In genomic region chr18:70194227-70194890, GRCh38 we compare ENCODE assay signal across 13 cellular contexts. TPM values are rescaled to one million over a fixed set of nuclear protein-coding genes. Genes with fewer than 3 reads are reported as not detected.
DNase-seq lines count a peak whose midpoint lies in the region; ATAC-seq lines count a peak whose summit lies in the region.
"Had no signal": no experiment of that assay in that cellular context is flagged by ENCODE, and none has a peak within 500 bp of the region (broad histone marks: within the 10 kb centered on the region; RNA-seq: fewer than 3 reads in every experiment).

No MANE protein-coding gene starts in this region.

- no peaks in the 10 kb centered on the region for H3K9me3 Mint-ChIP-seq in activated CD4-positive, alpha-beta T cell treated with anti-CD3 and anti-CD28 coated beads, Interleukin-2, amount 10 ng/mL, durations not matched to agents 7 days and 5 days
- no peaks in the 10 kb centered on the region for H3K9me3 Mint-ChIP-seq in activated T-helper 2 cell treated with anti-CD3 and anti-CD28 coated beads, Interferon-gamma antibody, Interleukin-2, Interleukin-4, amounts not matched to agents 10 μg/mL and 5 μg/mL and 100 μg/mL, durations not matched to agents 14 hours and 24 hours and 36 hours
- H3K9me3 Mint-ChIP-seq: type B pancreatic cell had no signal

- no peak for DNase-seq in activated CD4-positive, alpha-beta T cell treated with anti-CD3 and anti-CD28 coated beads, Interleukin-2, amount 10 ng/mL, durations not matched to agents 7 days and 5 days
- no peak for DNase-seq in activated CD4-positive, alpha-beta T cell treated with anti-CD3 and anti-CD28 coated beads, Interleukin-2, amount 50 U/mL, for 48 hours
- DNase-seq in activated T-helper 2 cell treated with anti-CD3 and anti-CD28 coated beads, Interferon-gamma antibody, Interleukin-2, Interleukin-4, amounts not matched to agents 10 μg/mL and 5 μg/mL and 100 μg/mL, durations not matched to agents 14 hours and 24 hours and 36 hours (ENCODE audit: low spot score) = no peak
- DNase-seq in NCI-H526 treated with DMSO at 0.1 percent for 48 hours (lab: John Stamatoyannopoulos, UW) (no peak), HK-2 (ENCODE audit: unreplicated experiment) (no peak), DMS53 treated with DMSO at 0.1 percent for 48 hours (lab: John Stamatoyannopoulos, UW; ENCODE audit: unreplicated experiment) (no peak)
- DNase-seq: activated gamma-delta T cell, hypothalamus, NCI-H345 had no signal

- H3K4me1 Mint-ChIP-seq in activated CD4-positive, alpha-beta T cell treated with anti-CD3 and anti-CD28 coated beads, Interleukin-2, amount 10 ng/mL, durations not matched to agents 7 days and 5 days = peaks cover 16% of the 10 kb centered on the region
- peaks cover 22% of the 10 kb centered on the region for H3K4me1 Mint-ChIP-seq in activated T-helper 2 cell treated with anti-CD3 and anti-CD28 coated beads, Interferon-gamma antibody, Interleukin-2, Interleukin-4, amounts not matched to agents 10 μg/mL and 5 μg/mL and 100 μg/mL, durations not matched to agents 14 hours and 24 hours and 36 hours (ENCODE audit: low read depth)

- H3K27me3 Mint-ChIP-seq in activated CD4-positive, alpha-beta T cell treated with anti-CD3 and anti-CD28 coated beads, Interleukin-2, amount 10 ng/mL, durations not matched to agents 7 days and 5 days = no peaks in the 10 kb centered on the region
- no peaks in the 10 kb centered on the region for H3K27me3 Mint-ChIP-seq in activated T-helper 2 cell treated with anti-CD3 and anti-CD28 coated beads, Interferon-gamma antibody, Interleukin-2, Interleukin-4, amounts not matched to agents 10 μg/mL and 5 μg/mL and 100 μg/mL, durations not matched to agents 14 hours and 24 hours and 36 hours (ENCODE audit: low read depth)
- H3K27me3 Mint-ChIP-seq: type B pancreatic cell had no signal

- ATAC-seq in GM21390 (IDR thresholded peaks at IDR 0.05; ENCODE audit: unreplicated experiment) = peak; percentile 87
- peak; percentile 77 for ATAC-seq in HG03095 (IDR thresholded peaks at IDR 0.05; ENCODE audit: unreplicated experiment)
- ATAC-seq: A549 had no signal

- H3K36me3 Mint-ChIP-seq in activated CD4-positive, alpha-beta T cell treated with anti-CD3 and anti-CD28 coated beads, Interleukin-2, amount 10 ng/mL, durations not matched to agents 7 days and 5 days (ENCODE audit: low read depth) = peaks cover 52% of the 10 kb centered on the region
- H3K36me3 Mint-ChIP-seq in activated T-helper 2 cell treated with anti-CD3 and anti-CD28 coated beads, Interferon-gamma antibody, Interleukin-2, Interleukin-4, amounts not matched to agents 10 μg/mL and 5 μg/mL and 100 μg/mL, durations not matched to agents 14 hours and 24 hours and 36 hours (ENCODE audit: low read depth) = peaks cover 65% of the 10 kb centered on the region

- CTCF ChIA-PET in activated CD4-positive, alpha-beta T cell treated with anti-CD3 and anti-CD28 coated beads, Interleukin-2, amount 10 ng/mL, durations not matched to agents 7 days and 5 days (lab: Charles Lee) = interaction anchor here (0.7 to 2.4 kb wide), 3 partner anchors 11 to 1590 kb away, joined by 3 to 10 read pairs (median 3); no protein-coding TSS in a partner anchor

- intact Hi-C loops in activated T-helper 2 cell treated with anti-CD3 and anti-CD28 coated beads, Interferon-gamma antibody, Interleukin-2, Interleukin-4, amounts not matched to agents 10 μg/mL and 5 μg/mL and 100 μg/mL, durations not matched to agents 14 hours and 24 hours and 36 hours (cut with micrococcal nuclease) = loop anchor here (1.0 to 2.0 kb wide), 2 partner anchors 11 to 260 kb away; partner anchors contain the start of gene RTTN

- no peak overlapping the region for H3K27ac Mint-ChIP-seq in activated CD4-positive, alpha-beta T cell treated with anti-CD3 and anti-CD28 coated beads, Interleukin-2, amount 10 ng/mL, durations not matched to agents 7 days and 5 days
- peak overlapping the region; percentile 77 for H3K27ac Mint-ChIP-seq in activated T-helper 2 cell treated with anti-CD3 and anti-CD28 coated beads, Interferon-gamma antibody, Interleukin-2, Interleukin-4, amounts not matched to agents 10 μg/mL and 5 μg/mL and 100 μg/mL, durations not matched to agents 14 hours and 24 hours and 36 hours

- POLR2A ChIA-PET in activated CD4-positive, alpha-beta T cell treated with anti-CD3 and anti-CD28 coated beads, Interleukin-2, amount 10 ng/mL, durations not matched to agents 7 days and 5 days (lab: Charles Lee) = no interaction called here

- H3K4me3 Mint-ChIP-seq in activated CD4-positive, alpha-beta T cell treated with anti-CD3 and anti-CD28 coated beads, Interleukin-2, amount 10 ng/mL, durations not matched to agents 7 days and 5 days = peak overlapping the region; percentile 8
- H3K4me3 Mint-ChIP-seq in activated T-helper 2 cell treated with anti-CD3 and anti-CD28 coated beads, Interferon-gamma antibody, Interleukin-2, Interleukin-4, amounts not matched to agents 10 μg/mL and 5 μg/mL and 100 μg/mL, durations not matched to agents 14 hours and 24 hours and 36 hours (ENCODE audit: low read depth) = no peak overlapping the region
- H3K4me3 Mint-ChIP-seq: type B pancreatic cell had no signal

RNA-seq across cellular contexts. Expression of gene RTTN, which starts 11.1 kb away (rescaled TPM):
- total RNA-seq in activated CD4-positive, alpha-beta T cell treated with anti-CD3 and anti-CD28 coated beads, Interleukin-2, amount 10 ng/mL, durations not matched to agents 7 days and 5 days = 10 to 100 TPM; 24.2 to 28.6 TPM
- total RNA-seq in activated T-helper 2 cell treated with anti-CD3 and anti-CD28 coated beads, Interferon-gamma antibody, Interleukin-2, Interleukin-4, amounts not matched to agents 10 μg/mL and 5 μg/mL and 100 μg/mL, durations not matched to agents 14 hours and 24 hours and 36 hours = 21.0 and 25.2 TPM in 2 replicates
